Comparison of ENCODE assay signal across 16 cellular contexts in genomic region chr4:142728209-142728608, GRCh38.
DNase-seq lines count a peak whose midpoint lies in the region; ATAC-seq and TF ChIP-seq lines count a peak whose summit lies in the region.
"Had no signal": no experiment of that assay in that cellular context is flagged by ENCODE, and none has a peak within 500 bp of the region (broad histone marks: within the 10 kb centered on the region; RNA-seq: fewer than 3 reads in every experiment).

No MANE protein-coding gene starts in this region.

- H3K27me3 ChIP-seq in adipocyte (replicated peaks; ENCODE audit: control insufficient read depth, insufficient read depth, low read length) = no peaks in the 10 kb centered on the region
- H3K27me3 ChIP-seq: BLaER1 had no signal

- H3K9me3 ChIP-seq in adipocyte (ENCODE audit: control insufficient read depth, low read length) = no peaks in the 10 kb centered on the region
- H3K9me3 ChIP-seq: A549, BLaER1, HAP-1 had no signal

- H3K9ac ChIP-seq in adipocyte (ENCODE audit: low read length) = no peak overlapping the region
- H3K9ac ChIP-seq: BLaER1, GM23248 had no signal

- no peaks in the 10 kb centered on the region for H3K36me3 ChIP-seq in adipocyte (ENCODE audit: control insufficient read depth, insufficient read depth, low read length, severe bottlenecking)
- H3K36me3 ChIP-seq: BLaER1, HAP-1 had no signal

- no peak for ATAC-seq in GM18520 (IDR thresholded peaks at IDR 0.05; ENCODE audit: unreplicated experiment)
- no peak for ATAC-seq in GM18511 (IDR thresholded peaks at IDR 0.05; ENCODE audit: unreplicated experiment)
- ATAC-seq: A549, HepG2 had no signal

- DNase-seq in AG10803 (ENCODE audit: low read depth) = peak; percentile 70
- DNase-seq in HCEC 1CT = peak; percentile 49
- peak; percentile 4 for DNase-seq in adipocyte (ENCODE audit: low read depth)
- peak; percentile 44 to 79 for DNase-seq in foreskin fibroblast
- no peak for DNase-seq in posterior vena cava (ENCODE audit: low spot score)
- DNase-seq: CD4-positive, alpha-beta memory T cell; DMS79 treated with DMSO at 0.1 percent for 48 hours; GDM1; GM23248; KG1 had no signal

- TF ChIP-seq CTCF in AG10803 (conservative IDR thresholded peaks at IDR 0.05; ENCODE audit: low read length) = no peak
- TF ChIP-seq CTCF in foreskin fibroblast (IDR thresholded peaks at IDR 0.05; ENCODE audit: low read depth, low read length) = no peak

- no peaks in the 10 kb centered on the region for H3K4me1 ChIP-seq in adipocyte (ENCODE audit: control insufficient read depth, insufficient read depth, low read length)
- H3K4me1 ChIP-seq: A549, BLaER1, HAP-1 had no signal

- intact Hi-C loops in posterior vena cava (cut with DNase I) = no loop called here

- no peak overlapping the region for H3K4me3 ChIP-seq in AG10803 (ENCODE audit: low read length)
- H3K4me3 ChIP-seq in adipocyte (ENCODE audit: low read length) = no peak overlapping the region
- no peak overlapping the region for H3K4me3 ChIP-seq in foreskin fibroblast (ENCODE audit: low read depth in 1 of 2, low read length in 2 of 2)
- H3K4me3 ChIP-seq: A549, BLaER1, GM23248, HAP-1 had no signal
